24 cellular contexts compared by ENCODE assay signal in the genomic region with DNA sequence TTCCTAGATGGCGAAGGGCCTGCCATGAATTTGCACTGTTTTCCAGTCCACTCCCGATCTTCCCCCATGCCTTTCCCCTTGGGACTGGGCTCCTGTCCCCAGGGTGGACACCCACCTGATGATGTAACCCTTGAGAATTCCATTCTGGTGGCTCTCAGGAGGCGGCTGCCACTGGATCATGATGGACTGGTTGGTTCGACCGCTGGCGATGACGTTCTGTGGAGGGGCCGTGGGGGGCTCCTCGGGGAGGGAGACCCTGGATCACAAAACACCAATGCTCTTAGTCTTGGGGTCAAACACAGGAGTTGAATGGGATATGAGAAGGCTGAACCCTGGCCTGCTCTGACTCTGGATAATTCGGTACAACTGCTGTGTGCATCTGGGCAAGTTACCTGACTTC.
"Had no signal": no experiment of that assay in that cellular context is flagged by ENCODE, and none has a peak within 500 bp of the region (broad histone marks: within the 10 kb centered on the region; RNA-seq: fewer than 3 reads in every experiment).

No MANE protein-coding gene starts in this region.

- ATAC-seq: heart left ventricle; mucosa of descending colon; naive thymus-derived CD4-positive, alpha-beta T cell; natural killer cell treated with Interleukin-12 subunit alpha and Interleukin-12 subunit beta and Interleukin-15 and Interleukin-18, amount 100 ng/mL, for 72 hours; sciatic nerve; stimulated activated effector memory CD8-positive, alpha-beta T cell treated with anti-CD3 and anti-CD28 coated beads, Interleukin-12 subunit alpha, Interleukin-12 subunit beta, amount 100 ng/mL, for 72 hours; upper lobe of right lung had no signal

- FAIRE-seq: islet of Langerhans had no signal

- H3K27me3 ChIP-seq: heart left ventricle, right atrium auricular region, stomach, suprapubic skin, tibial artery, upper lobe of right lung, uterus had no signal

- H3K27ac ChIP-seq: heart left ventricle, left ventricle myocardium inferior, parathyroid adenoma, right atrium auricular region, skin epidermis, stomach, suprapubic skin, thoracic aorta, tibial artery, upper lobe of right lung, uterus had no signal

- H3K36me3 ChIP-seq: heart left ventricle, left ventricle myocardium inferior, right atrium auricular region, suprapubic skin, upper lobe of right lung, uterus had no signal

- H3K9me3 ChIP-seq: heart left ventricle, left ventricle myocardium inferior, mucosa of descending colon, right atrium auricular region, stomach, suprapubic skin, thoracic aorta, tibial artery, upper lobe of right lung, uterus had no signal

- DNase-seq: heart left ventricle; hypothalamus; immature natural killer cell; left ventricle myocardium inferior; midbrain; mucosa of descending colon; naive thymus-derived CD4-positive, alpha-beta T cell; nucleus accumbens; stimulated activated CD4-positive, alpha-beta T cell treated with anti-CD3 and anti-CD28 coated beads, Interleukin-4, amount 100 ng/mL, for 24 hours; stimulated activated naive CD4-positive, alpha-beta T cell; stomach; tibial artery; trophoblast cell; upper lobe of right lung; uterus had no signal

- H3K4me3 ChIP-seq: heart left ventricle, left ventricle myocardium inferior, mucosa of descending colon, right atrium auricular region, skin epidermis, stomach, suprapubic skin, thoracic aorta, tibial artery, upper lobe of right lung, uterus had no signal

- H3K4me1 ChIP-seq: heart left ventricle, left ventricle myocardium inferior, parathyroid adenoma, right atrium auricular region, stomach, suprapubic skin, tibial artery, upper lobe of right lung, uterus had no signal
